24 cellular contexts compared by ENCODE assay signal in the genomic region with DNA sequence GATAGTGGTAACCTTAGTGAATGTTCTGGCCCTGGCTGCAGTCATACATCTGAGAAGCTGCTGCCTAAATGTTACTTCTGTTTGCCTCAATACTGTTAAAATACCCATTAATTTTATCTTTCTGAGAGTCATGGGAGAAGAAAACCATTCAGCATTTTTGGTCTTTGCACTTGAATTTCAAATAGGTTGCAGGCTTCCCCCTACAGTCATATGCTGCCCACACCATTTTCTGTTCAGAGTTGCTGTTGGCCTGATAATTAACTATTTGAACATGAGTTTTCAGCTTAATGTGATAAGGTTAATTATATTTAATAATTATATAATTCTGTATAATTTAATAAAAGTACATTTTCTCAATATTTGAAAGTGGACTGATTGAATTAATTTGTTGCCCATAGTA.
"Had no signal": no experiment of that assay in that cellular context is flagged by ENCODE, and none has a peak within 500 bp of the region (broad histone marks: within the 10 kb centered on the region; RNA-seq: fewer than 3 reads in every experiment).

No MANE protein-coding gene starts in this region.

- H3K4me3 ChIP-seq: colonic mucosa, coronary artery, dorsolateral prefrontal cortex, esophagus muscularis mucosa, esophagus squamous epithelium, gastrocnemius medialis, gastroesophageal sphincter, heart right ventricle, hepatocyte had no signal

- DNase-seq: colonic mucosa; cortex of kidney; dermis blood vessel endothelial cell; dorsolateral prefrontal cortex; effector CD4-positive, alpha-beta T cell; effector CD8-positive, alpha-beta T cell; effector memory CD4-positive, alpha-beta T cell; effector memory CD8-positive, alpha-beta T cell; endodermal cell; erythroblast; esophagus squamous epithelium; foreskin fibroblast; foreskin keratinocyte; foreskin melanocyte; gastrocnemius medialis; glutamatergic neuron; head of caudate nucleus; heart right ventricle had no signal

- ATAC-seq: effector memory CD8-positive, alpha-beta T cell; esophagus mucosa; foreskin keratinocyte; gastrocnemius medialis; gastroesophageal sphincter; heart right ventricle had no signal

- H3K4me1 ChIP-seq: colonic mucosa, esophagus muscularis mucosa, esophagus squamous epithelium, foreskin keratinocyte, gastrocnemius medialis, gastroesophageal sphincter, heart right ventricle had no signal

- H3K36me3 ChIP-seq: colonic mucosa, esophagus muscularis mucosa, esophagus squamous epithelium, gastrocnemius medialis, gastroesophageal sphincter had no signal

- H3K4me2 ChIP-seq: hepatocyte had no signal

- H3K9me3 ChIP-seq: colonic mucosa, esophagus muscularis mucosa, esophagus squamous epithelium, gastrocnemius medialis, gastroesophageal sphincter, heart right ventricle had no signal

- H2AFZ ChIP-seq: hepatocyte had no signal

- H3K79me2 ChIP-seq: hepatocyte had no signal

- H3K27ac ChIP-seq: colonic mucosa, coronary artery, dorsolateral prefrontal cortex, epithelial cell of prostate, esophagus muscularis mucosa, esophagus squamous epithelium, foreskin keratinocyte, gastrocnemius medialis, gastroesophageal sphincter, heart right ventricle, hepatocyte had no signal

- H3K27me3 ChIP-seq: colonic mucosa, dorsolateral prefrontal cortex, esophagus muscularis mucosa, esophagus squamous epithelium, gastrocnemius medialis, gastroesophageal sphincter, heart right ventricle, hepatocyte had no signal
